ENCODE assay signal across 20 cellular contexts in the genomic region with DNA sequence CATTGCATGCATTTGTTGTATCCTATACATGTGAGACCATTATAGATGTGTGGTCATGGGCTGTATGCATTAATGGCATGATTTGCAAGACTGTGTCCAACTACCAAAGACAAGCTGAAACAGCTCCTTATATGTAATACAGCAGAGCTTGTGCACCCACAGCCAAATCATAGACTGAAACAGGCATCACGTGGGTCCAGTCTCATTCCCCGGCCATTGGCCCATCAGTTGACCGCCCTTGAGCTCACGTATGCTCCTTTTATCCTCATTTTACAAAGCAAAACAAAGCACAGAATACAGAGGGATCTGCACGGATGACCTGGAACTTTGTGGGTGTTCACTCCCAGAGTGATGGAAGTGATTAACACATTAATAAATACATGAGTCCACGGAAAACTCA.
"Had no signal": no experiment of that assay in that cellular context is flagged by ENCODE, and none has a peak within 500 bp of the region (broad histone marks: within the 10 kb centered on the region; RNA-seq: fewer than 3 reads in every experiment).

No MANE protein-coding gene starts in this region.

- H3K9me3 ChIP-seq: adrenal gland had no signal

- H3K36me3 Mint-ChIP-seq: activated naive CD8-positive, alpha-beta T cell treated with anti-CD3 and anti-CD28 coated beads, Interleukin-2, amount 10 ng/mL, durations not matched to agents 7 days and 5 days had no signal

- H3K4me3 ChIP-seq: adrenal gland had no signal

- H3K27ac ChIP-seq: adrenal gland had no signal

- H3K9me3 Mint-ChIP-seq: activated naive CD8-positive, alpha-beta T cell treated with anti-CD3 and anti-CD28 coated beads, Interleukin-2, amount 10 ng/mL, durations not matched to agents 7 days and 5 days; T-helper 1 cell treated with Interleukin-12 subunit alpha and Interleukin-12 subunit beta and Interleukin-4 antibody, amounts not matched to agents 30 μg/mL and 1 μg/mL, for 36 hours had no signal

- DNase-seq: activated CD4-positive, alpha-beta T cell treated with anti-CD3 and anti-CD28 coated beads for 48 hours; activated CD4-positive, alpha-beta T cell treated with anti-CD3 and anti-CD28 coated beads, Interleukin-2, amount 50 U/mL, for 4 hours; activated CD8-positive, alpha-beta memory T cell treated with anti-CD3 and anti-CD28 coated beads, Interleukin-2, amount 50 U/mL, for 48 hours; activated CD8-positive, alpha-beta T cell treated with anti-CD3 and anti-CD28 coated beads, Interleukin-2, amount 10 ng/mL, durations not matched to agents 7 days and 5 days; activated naive CD4-positive, alpha-beta T cell treated with anti-CD3 and anti-CD28 coated beads, Interleukin-2, amount 50 U/mL, for 16 hours; activated naive CD8-positive, alpha-beta T cell treated with anti-CD3 and anti-CD28 coated beads, Interleukin-2, amount 10 ng/mL, durations not matched to agents 7 days and 5 days; activated T-cell treated with anti-CD3 and anti-CD28 coated beads, Interleukin-2, amount 50 U/mL, for 1 hour; adrenal gland; anterior cingulate cortex; IMR-90; KG1; NCI-H1092; NCI-H1417; NCI-H2029; NCI-H2107; NCI-H345; NCI-H510A treated with DMSO at 0.1 percent for 48 hours; NCI-H69; SHP77 treated with DMSO at 0.1 percent for 48 hours had no signal

- H3K27me3 ChIP-seq: adrenal gland had no signal

- H3K27ac Mint-ChIP-seq: activated CD8-positive, alpha-beta T cell treated with anti-CD3 and anti-CD28 coated beads, Interleukin-2, amount 10 ng/mL, durations not matched to agents 7 days and 5 days; T-helper 1 cell treated with Interleukin-12 subunit alpha and Interleukin-12 subunit beta and Interleukin-4 antibody, amounts not matched to agents 30 μg/mL and 1 μg/mL, for 36 hours had no signal

- H3K36me3 ChIP-seq: adrenal gland had no signal

- H3K4me3 Mint-ChIP-seq: T-helper 1 cell treated with Interleukin-12 subunit alpha and Interleukin-12 subunit beta and Interleukin-4 antibody, amounts not matched to agents 30 μg/mL and 1 μg/mL, for 36 hours had no signal
